ENCODE assay signal across 8 cellular contexts in genomic region chr9:113993838-113994540, GRCh38.
DNase-seq lines count a peak whose midpoint lies in the region; ATAC-seq, FAIRE-seq and TF ChIP-seq lines count a peak whose summit lies in the region.

No MANE protein-coding gene starts in this region.

- H3K27me3 ChIP-seq in IMR-90 (ENCODE audit: control insufficient read depth, insufficient read depth, low read length) (no peaks in the 10 kb centered on the region), sigmoid colon (no peaks in the 10 kb centered on the region), neural progenitor cell (no peaks in the 10 kb centered on the region)

- no peak for TF ChIP-seq RAD21 in IMR-90 (IDR thresholded peaks at IDR 0.05; ENCODE audit: low read length)

- H3K36me3 Mint-ChIP-seq in neural progenitor cell: peaks cover 20% of the 10 kb centered on the region

- no peak overlapping the region for H3K27ac Mint-ChIP-seq in neural progenitor cell

- no peak for FAIRE-seq in urothelium cell line (lab: Jason Lieb, UNC)

- peaks cover 2% of the 10 kb centered on the region for H3K27me3 Mint-ChIP-seq in neural progenitor cell (ENCODE audit: insufficient read depth, low read depth)

- no peak overlapping the region for H2AK9ac ChIP-seq in IMR-90 (replicated peaks; ENCODE audit: low read depth, low read length, poor library complexity)

- CTCF ChIA-PET in IMR-90 (lab: Yijun Ruan, JAX): no interaction called here

- H3K36me3 ChIP-seq in IMR-90 (ENCODE audit: control insufficient read depth, insufficient read depth, low read length) (peaks cover 25% of the 10 kb centered on the region; the same call in 1 of the 2 replicates), sigmoid colon (peaks cover 0 to 2% (median 0%) of the 10 kb centered on the region in 4 donors), neural progenitor cell (no peaks in the 10 kb centered on the region)

- H3K4me2 ChIP-seq in IMR-90 (ENCODE audit: low read depth, low read length): no peak overlapping the region
- H3K4me2 ChIP-seq in neural progenitor cell: no peak overlapping the region

- no peak overlapping the region for H3K18ac ChIP-seq in IMR-90 (ENCODE audit: low read depth, low read length)

- H3F3A ChIP-seq in neural progenitor cell (ENCODE audit: low read depth): no peaks in the 10 kb centered on the region

- in situ Hi-C loops in IMR-90 (cut with MboI; ENCODE audit: low sequenced_read_pairs): no loop called here

- no peak overlapping the region for H3K23ac ChIP-seq in IMR-90 (ENCODE audit: low read depth, low read length)

- TF ChIP-seq EP300 in sigmoid colon (IDR thresholded peaks at IDR 0.05): no peak

- H3K27ac ChIP-seq in IMR-90 (ENCODE audit: insufficient read depth, low read length) (no peak overlapping the region), sigmoid colon (no peak overlapping the region), neural progenitor cell (no peak overlapping the region)

- peak; percentile 67 for DNase-seq in IMR-90
- peak; percentile 86 for DNase-seq in Right ventricle myocardium inferior (ENCODE audit: missing footprints)
- DNase-seq in sigmoid colon: peak; percentile 79
- no peak for DNase-seq in T-helper 1 cell
- DNase-seq in neural progenitor cell (ENCODE audit: low spot score): no peak
- no peak for DNase-seq in urothelium cell line (ENCODE audit: low spot score)

- H3K4me1 Mint-ChIP-seq in neural progenitor cell: peaks cover 8% of the 10 kb centered on the region

- peaks cover 16% of the 10 kb centered on the region for H3K9me1 ChIP-seq in IMR-90 (ENCODE audit: insufficient read depth, low read length)

- H4K91ac ChIP-seq in IMR-90 (ENCODE audit: insufficient read depth, low read depth, low read length): no peak overlapping the region

- no peak for TF ChIP-seq POLR2A in IMR-90 (IDR thresholded peaks at IDR 0.05; ENCODE audit: low read depth, low read length)
- no peak for TF ChIP-seq POLR2A in sigmoid colon (IDR thresholded peaks at IDR 0.05)

- H3K4ac ChIP-seq in IMR-90 (ENCODE audit: low read depth, low read length): no peak overlapping the region

- peak; percentile 62 for ATAC-seq in IMR-90 (ENCODE audit: low read depth)
- ATAC-seq in SK-N-SH treated with all-trans-retinoic acid at 6 μM for 48 hours: peak; percentile 79
- peak; percentile 77 for ATAC-seq in Right ventricle myocardium inferior
- ATAC-seq in GM21423 (IDR thresholded peaks at IDR 0.05; ENCODE audit: unreplicated experiment): no peak

- H3K9ac ChIP-seq in IMR-90 (ENCODE audit: low read depth, low read length) (no peak overlapping the region), neural progenitor cell (no peak overlapping the region)

- intact Hi-C loops in IMR-90 (cut with micrococcal nuclease) (no loop called here), Right ventricle myocardium inferior (cut with DNase I) (no loop called here), sigmoid colon (cut with DNase I) (no loop called here)

- no peak overlapping the region for H3K14ac ChIP-seq in IMR-90 (replicated peaks; ENCODE audit: low read depth, low read length)

- no peak overlapping the region for H2BK5ac ChIP-seq in IMR-90 (ENCODE audit: low read depth, low read length, poor library complexity, severe bottlenecking)

- H2BK20ac ChIP-seq in IMR-90 (ENCODE audit: low read depth, low read length): no peak overlapping the region

- no peak overlapping the region for H2AK5ac ChIP-seq in IMR-90 (ENCODE audit: low read depth, low read length)

- H4K8ac ChIP-seq in IMR-90 (ENCODE audit: low read depth in 2 of 2, low read length in 2 of 2): no peak overlapping the region

- POLR2A ChIA-PET in IMR-90 (lab: Charles Lee; ENCODE audit: unreplicated experiment): no interaction called here

- H4K5ac ChIP-seq in IMR-90 (ENCODE audit: low read depth, low read length): no peak overlapping the region

- H3K4me1 ChIP-seq in IMR-90 (ENCODE audit: control insufficient read depth, insufficient read depth, low read length) (peaks cover 5% of the 10 kb centered on the region; the same call in 1 of the 2 replicates), sigmoid colon (peaks cover 0 to 24% (median 20%) of the 10 kb centered on the region in 4 donors), neural progenitor cell (no peaks in the 10 kb centered on the region)

- dilution Hi-C loops in IMR-90 (cut with HindIII; ENCODE audit: low sequenced_read_pairs, unreplicated experiment): no loop called here

- H2BK120ac ChIP-seq in IMR-90 (ENCODE audit: low read depth, low read length): no peak overlapping the region

- BruUV-seq in IMR-90 (replicated peaks; lab: Mats Ljungman, UMichigan): no TSS peak

- H2BK15ac ChIP-seq in IMR-90 (ENCODE audit: low read depth, low read length): no peak overlapping the region

- peak overlapping the region; percentile 73 for H2AFZ ChIP-seq in IMR-90 (replicated peaks; ENCODE audit: low read length, poor library complexity)
- H2AFZ ChIP-seq in neural progenitor cell (replicated peaks): no peak overlapping the region

- H3K9me3 Mint-ChIP-seq in neural progenitor cell: no peaks in the 10 kb centered on the region

- TF ChIP-seq CTCF in IMR-90 (conservative IDR thresholded peaks at IDR 0.05; ENCODE audit: low read depth, low read length) (no peak), sigmoid colon (IDR thresholded peaks at IDR 0.05) (no peak), neural progenitor cell (IDR thresholded peaks at IDR 0.05) (no peak)

- no peaks in the 10 kb centered on the region for H3K9me3 ChIP-seq in IMR-90 (ENCODE audit: control insufficient read depth, insufficient read depth, low read length)
- H3K9me3 ChIP-seq in sigmoid colon: no peaks in the 10 kb centered on the region
- H3K9me3 ChIP-seq in neural progenitor cell (ENCODE audit: low read depth): no peaks in the 10 kb centered on the region

- no peak overlapping the region for H3K4me3 Mint-ChIP-seq in neural progenitor cell

- 86% methylated on average over 5 of the region's 14 CpGs; no CpG with 5 or more reads in 1 of the 2 experiments for WGBS in IMR-90 (ENCODE audit: extremely low coverage in 2 of 2, insufficient read length in 1 of 2), 2 experiments
- 22 to 35% methylated on average over 14 of the region's 14 CpGs for WGBS in sigmoid colon, 2 donors

- H3K56ac ChIP-seq in IMR-90 (ENCODE audit: extremely low read depth, insufficient read depth, low read length): no peak overlapping the region

- H3K4me3 ChIP-seq in IMR-90 (ENCODE audit: insufficient read depth, low read depth, low read length): no peak overlapping the region
- no peak overlapping the region for H3K4me3 ChIP-seq in sigmoid colon
- H3K4me3 ChIP-seq in neural progenitor cell: no peak overlapping the region

- H3K79me1 ChIP-seq in IMR-90 (ENCODE audit: low read depth in 1 of 2, low read length in 2 of 2): peaks cover 17 to 76% of the 10 kb centered on the region in 2 experiments

- H4K20me1 ChIP-seq in IMR-90 (ENCODE audit: insufficient read depth, low read length) (peaks cover 21% of the 10 kb centered on the region; the same call in 1 of the 2 replicates), neural progenitor cell (ENCODE audit: low read depth) (peaks cover 64% of the 10 kb centered on the region)

- H3K79me2 ChIP-seq in neural progenitor cell (ENCODE audit: low read depth): no peaks in the 10 kb centered on the region

TF ChIP-seq in IMR-90, 13 proteins besides CTCF, POLR2A, EP300 and RAD21:
- peak; percentile 71; the same call in 1 of the 2 replicates for TF ChIP-seq MXI1 (IDR thresholded peaks at IDR 0.05; ENCODE audit: borderline replicate concordance, low read depth, low read length)
- no peak for TF ChIP-seq RFX5 (IDR thresholded peaks at IDR 0.05; ENCODE audit: low read depth, low read length)
- TF ChIP-seq BHLHE40 (IDR thresholded peaks at IDR 0.05; ENCODE audit: low read depth, low read length): no peak
- TF ChIP-seq SMC3 (IDR thresholded peaks at IDR 0.05; ENCODE audit: low read depth, low read length): no peak

TF ChIP-seq in SK-N-SH treated with all-trans-retinoic acid at 6 μM for 48 hours, 23 proteins besides CTCF, POLR2A, EP300 and RAD21 (continues in another document):
- TF ChIP-seq ESRRG (CRISPR knock-in tag; IDR thresholded peaks at IDR 0.05) (no peak), CSDC2 (CRISPR knock-in tag; IDR thresholded peaks at IDR 0.05) (no peak), ZNF565 (CRISPR knock-in tag; conservative IDR thresholded peaks at IDR 0.05; ENCODE audit: low read depth) (no peak), TSHZ2 (CRISPR knock-in tag; IDR thresholded peaks at IDR 0.05) (no peak), ZC3H10 (CRISPR knock-in tag; IDR thresholded peaks at IDR 0.05) (no peak)

Comparison
In these comparisons a context has a peak if more than half of its experiments do, and no peak if none do; other contexts are left out.
1. DNase-seq: peak in IMR-90 (single experiment), Right ventricle myocardium inferior (single experiment) and sigmoid colon (single experiment); none in T-helper 1 cell (0 of 5), neural progenitor cell (single experiment) and urothelium cell line (single experiment).